27 cellular contexts compared by ENCODE assay signal in genomic region chr13:23744315-23744714, GRCh38.
DNase-seq lines count a peak whose midpoint lies in the region; ATAC-seq and TF ChIP-seq lines count a peak whose summit lies in the region.
"Had no signal": no experiment of that assay in that cellular context is flagged by ENCODE, and none has a peak within 500 bp of the region (broad histone marks: within the 10 kb centered on the region; RNA-seq: fewer than 3 reads in every experiment).

No MANE protein-coding gene starts in this region.

- H4K91ac ChIP-seq in IMR-90 (ENCODE audit: insufficient read depth, low read depth, low read length), result no peak overlapping the region

- H4K20me1 ChIP-seq in IMR-90 (ENCODE audit: insufficient read depth, low read length) (no peaks in the 10 kb centered on the region), GM23338 (replicated peaks; ENCODE audit: insufficient read depth) (no peaks in the 10 kb centered on the region)

- H3K36me3 Mint-ChIP-seq in Calu3 (ENCODE audit: insufficient read depth, unreplicated experiment) (no peaks in the 10 kb centered on the region), GM23338 (ENCODE audit: low read depth) (peaks cover 7% of the 10 kb centered on the region; the same call in 2 of the 3 replicates)
- H3K36me3 Mint-ChIP-seq: activated naive CD8-positive, alpha-beta T cell treated with anti-CD3 and anti-CD28 coated beads for 36 hours had no signal

- no peak overlapping the region for H2BK15ac ChIP-seq in IMR-90 (ENCODE audit: low read depth, low read length)

- H3K14ac ChIP-seq in IMR-90 (replicated peaks; ENCODE audit: low read depth, low read length), result no peak overlapping the region

- H3K27me3 Mint-ChIP-seq in Calu3 (ENCODE audit: unreplicated experiment) (no peaks in the 10 kb centered on the region), GM23338 (ENCODE audit: insufficient read depth, low read depth, poor library complexity) (peaks cover 2% of the 10 kb centered on the region)
- H3K27me3 Mint-ChIP-seq: activated CD8-positive, alpha-beta T cell treated with anti-CD3 and anti-CD28 coated beads for 36 hours; activated naive CD8-positive, alpha-beta T cell treated with anti-CD3 and anti-CD28 coated beads for 36 hours; central memory CD8-positive, alpha-beta T cell had no signal

- no peak overlapping the region for H4K8ac ChIP-seq in IMR-90 (ENCODE audit: low read depth in 2 of 2, low read length in 2 of 2)

- TF ChIP-seq CTCF in Calu3 (IDR thresholded peaks at IDR 0.05; ENCODE audit: unreplicated experiment) (no peak), IMR-90 (conservative IDR thresholded peaks at IDR 0.05; ENCODE audit: low read depth, low read length) (no peak), epithelial cell of esophagus (IDR thresholded peaks at IDR 0.05; ENCODE audit: insufficient read depth, low read depth, low read length, missing control alignments) (no peak), left lung (IDR thresholded peaks at IDR 0.05) (no peak), mucosa of descending colon (IDR thresholded peaks at IDR 0.05) (no peak), GM23338 (conservative IDR thresholded peaks at IDR 0.05; ENCODE audit: low read depth in 2 of 2) (no peak), upper lobe of left lung (IDR thresholded peaks at IDR 0.05) (no peak)

- CTCF ChIA-PET in Calu3 (lab: Charles Lee), result interaction anchor here (0.6 to 0.9 kb wide), 2 partner anchors 50 to 119 kb away, joined by 3 to 4 read pairs; no protein-coding TSS in a partner anchor
- CTCF ChIA-PET in IMR-90 (lab: Yijun Ruan, JAX), result no interaction called here

- H2BK20ac ChIP-seq in IMR-90 (ENCODE audit: low read depth, low read length), result peak overlapping the region; percentile 22; the same call in 1 of the 2 replicates

- TF ChIP-seq POLR2A in IMR-90 (IDR thresholded peaks at IDR 0.05; ENCODE audit: low read depth, low read length) (no peak), upper lobe of left lung (IDR thresholded peaks at IDR 0.05) (no peak)

- H3K9me3 ChIP-seq in IMR-90 (ENCODE audit: control insufficient read depth, insufficient read depth, low read length) (no peaks in the 10 kb centered on the region), left lung (no peaks in the 10 kb centered on the region), mucosa of descending colon (no peaks in the 10 kb centered on the region), upper lobe of left lung (no peaks in the 10 kb centered on the region)
- H3K9me3 ChIP-seq: ascending aorta, sigmoid colon had no signal

- H3K4me2 ChIP-seq in IMR-90 (ENCODE audit: low read depth, low read length), result no peak overlapping the region
- no peak overlapping the region for H3K4me2 ChIP-seq in GM23338

- 0 out of 2 replicates have a peak overlapping the region, but pooled peaks have one; percentile 54 for H3K18ac ChIP-seq in IMR-90 (ENCODE audit: low read depth, low read length)

- H3K4me3 ChIP-seq in IMR-90 (ENCODE audit: insufficient read depth, low read depth, low read length) (no peak overlapping the region), epithelial cell of esophagus (ENCODE audit: low read length) (no peak overlapping the region), left lung (no peak overlapping the region), mucosa of descending colon (no peak overlapping the region), GM23338 (no peak overlapping the region), upper lobe of left lung (no peak overlapping the region)
- H3K4me3 ChIP-seq: ascending aorta, lung, sigmoid colon had no signal

- H3F3A ChIP-seq in GM23338 (replicated peaks; ENCODE audit: low read depth), result no peaks in the 10 kb centered on the region

- H3K27ac ChIP-seq in IMR-90 (ENCODE audit: insufficient read depth, low read length) (no peak overlapping the region), left lung (peak overlapping the region in 1 of 2 donors; percentile 34), GM23338 (ENCODE audit: low read depth) (no peak overlapping the region), upper lobe of left lung (peak overlapping the region in 2 of 4 donors; percentile 3 to 41)
- H3K27ac ChIP-seq: ascending aorta, C4-2B, sigmoid colon had no signal

- H3K23ac ChIP-seq in IMR-90 (ENCODE audit: low read depth, low read length), result no peak overlapping the region

- no peak overlapping the region for H2BK5ac ChIP-seq in IMR-90 (ENCODE audit: low read depth, low read length, poor library complexity, severe bottlenecking)

- H3K4me1 Mint-ChIP-seq in Calu3 (ENCODE audit: low read depth, unreplicated experiment) (peaks cover 12% of the 10 kb centered on the region), GM23338 (peaks cover 17% of the 10 kb centered on the region)

- intact Hi-C loops in Calu3 (cut with micrococcal nuclease; ENCODE audit: unreplicated experiment) (no loop called here), IMR-90 (cut with micrococcal nuclease) (no loop called here), left lung (cut with DNase I) (no loop called here), mucosa of descending colon (cut with DNase I, micrococcal nuclease) (no loop called here)

- H2BK120ac ChIP-seq in IMR-90 (ENCODE audit: low read depth, low read length), result no peak overlapping the region

- H2AFZ ChIP-seq in IMR-90 (replicated peaks; ENCODE audit: low read length, poor library complexity) (no peak overlapping the region), GM23338 (no peak overlapping the region)

- peaks cover 11% of the 10 kb centered on the region for H3K9me1 ChIP-seq in IMR-90 (ENCODE audit: insufficient read depth, low read length)

- H3K4me3 Mint-ChIP-seq in Calu3 (ENCODE audit: low read depth, unreplicated experiment), result no peak overlapping the region
- H3K4me3 Mint-ChIP-seq in GM23338, result no peak overlapping the region
- H3K4me3 Mint-ChIP-seq: activated CD8-positive, alpha-beta T cell treated with anti-CD3 and anti-CD28 coated beads for 36 hours; activated naive CD8-positive, alpha-beta T cell treated with anti-CD3 and anti-CD28 coated beads for 36 hours; central memory CD8-positive, alpha-beta T cell; neural crest cell; stimulated activated naive B cell treated with anti-CD40 and anti-IgM and Interleukin-4, amounts not matched to agents 10 μg/mL and 1 μg/mL and 100 μg/mL, for 72 hours had no signal

- H3K56ac ChIP-seq in IMR-90 (ENCODE audit: extremely low read depth, insufficient read depth, low read length), result no peak overlapping the region

- H3K27me3 ChIP-seq in IMR-90 (ENCODE audit: control insufficient read depth, insufficient read depth, low read length) (no peaks in the 10 kb centered on the region), left lung (no peaks in the 10 kb centered on the region), GM23338 (ENCODE audit: insufficient read depth) (no peaks in the 10 kb centered on the region), upper lobe of left lung (no peaks in the 10 kb centered on the region)
- H3K27me3 ChIP-seq: ascending aorta, sigmoid colon had no signal

- peak overlapping the region; percentile 21; the same call in 1 of the 2 replicates for H3K4ac ChIP-seq in IMR-90 (ENCODE audit: low read depth, low read length)

- dilution Hi-C loops in IMR-90 (cut with HindIII; ENCODE audit: low sequenced_read_pairs, unreplicated experiment), result no loop called here

- peaks cover 5% of the 10 kb centered on the region; the same call in 1 of the 2 replicates for H3K4me1 ChIP-seq in IMR-90 (ENCODE audit: control insufficient read depth, insufficient read depth, low read length)
- H3K4me1 ChIP-seq in left lung, result no peaks in the 10 kb centered on the region
- no peaks in the 10 kb centered on the region for H3K4me1 ChIP-seq in mucosa of descending colon (ENCODE audit: low read depth)
- peaks cover 7% of the 10 kb centered on the region for H3K4me1 ChIP-seq in GM23338 (ENCODE audit: insufficient read depth)
- H3K4me1 ChIP-seq in upper lobe of left lung, result peaks cover 9 to 31% (median 20%) of the 10 kb centered on the region in 4 donors
- H3K4me1 ChIP-seq: ascending aorta, sigmoid colon had no signal

- TF ChIP-seq EP300 in upper lobe of left lung (IDR thresholded peaks at IDR 0.05), result no peak

- no peak for DNase-seq in Calu3
- no peak for DNase-seq in IMR-90
- peak; percentile 84 for DNase-seq in epithelial cell of esophagus (ENCODE audit: low read depth)
- no peak for DNase-seq in left lung
- no peak for DNase-seq in NCI-H146 treated with DMSO at 0.1 percent for 48 hours (lab: John Stamatoyannopoulos, UW; ENCODE audit: unreplicated experiment)
- no peak for DNase-seq in mucosa of descending colon
- DNase-seq in GM23338 (ENCODE audit: low spot score), result no peak
- DNase-seq in upper lobe of left lung, result no peak
- DNase-seq: activated CD4-positive, CD25-positive, alpha-beta regulatory T cell; activated CD8-positive, alpha-beta T cell treated with anti-CD3 and anti-CD28 coated beads for 36 hours; activated effector memory CD4-positive, alpha-beta T cell treated with anti-CD3 and anti-CD28 coated beads, Interleukin-2, amount 50 U/mL, for 16 hours; activated naive CD8-positive, alpha-beta T cell treated with anti-CD3 and anti-CD28 coated beads for 36 hours; dermis blood vessel endothelial cell; glutamatergic neuron; islet precursor cell; Karpas-422; MV-4-11; NCI-H1694; NCI-H524; SHP77 treated with DMSO at 0.1 percent for 48 hours; sigmoid colon; stimulated activated naive B cell treated with anti-CD40 and anti-IgM and Interleukin-4, amounts not matched to agents 10 μg/mL and 1 μg/mL and 100 μg/mL, for 72 hours had no signal

- no peak overlapping the region for H2AK5ac ChIP-seq in IMR-90 (ENCODE audit: low read depth, low read length)

- H3K27ac Mint-ChIP-seq in Calu3 (ENCODE audit: unreplicated experiment) (peak overlapping the region; percentile 58), GM23338 (no peak overlapping the region)
- H3K27ac Mint-ChIP-seq: activated CD8-positive, alpha-beta T cell treated with anti-CD3 and anti-CD28 coated beads for 36 hours; activated naive CD8-positive, alpha-beta T cell treated with anti-CD3 and anti-CD28 coated beads for 36 hours; stimulated activated naive B cell treated with anti-CD40 and anti-IgM and Interleukin-4, amounts not matched to agents 10 μg/mL and 1 μg/mL and 100 μg/mL, for 72 hours had no signal

- H3K9ac ChIP-seq in IMR-90 (ENCODE audit: low read depth, low read length), result no peak overlapping the region

- H3K79me1 ChIP-seq in IMR-90 (ENCODE audit: low read depth in 1 of 2, low read length in 2 of 2), result no peaks in the 10 kb centered on the region; a peak in 1 of 4 replicates

- in situ Hi-C loops in IMR-90 (cut with MboI; ENCODE audit: low sequenced_read_pairs), result no loop called here

- 0 out of 2 replicates have a peak, but pooled peaks cover 4% of the 10 kb centered on the region for H3K36me3 ChIP-seq in IMR-90 (ENCODE audit: control insufficient read depth, insufficient read depth, low read length)
- H3K36me3 ChIP-seq in left lung, result no peaks in the 10 kb centered on the region
- no peaks in the 10 kb centered on the region for H3K36me3 ChIP-seq in mucosa of descending colon (ENCODE audit: low read depth)
- H3K36me3 ChIP-seq in GM23338 (ENCODE audit: insufficient read depth), result no peaks in the 10 kb centered on the region
- no peaks in the 10 kb centered on the region for H3K36me3 ChIP-seq in upper lobe of left lung
- H3K36me3 ChIP-seq: ascending aorta, sigmoid colon had no signal

- no peaks in the 10 kb centered on the region for H3K79me2 ChIP-seq in GM23338 (replicated peaks; ENCODE audit: insufficient read depth)

- no peak overlapping the region for H2AK9ac ChIP-seq in IMR-90 (replicated peaks; ENCODE audit: low read depth, low read length, poor library complexity)

- no peaks in the 10 kb centered on the region; the same call in 1 of the 2 replicates for H3K9me2 ChIP-seq in GM23338 (ENCODE audit: insufficient read depth)

- ATAC-seq in IMR-90 (ENCODE audit: low read depth), result no peak
- peak; percentile 42 for ATAC-seq in left lung
- no peak for ATAC-seq in mucosa of descending colon
- no peak for ATAC-seq in GM23338
- no peak for ATAC-seq in upper lobe of left lung (ENCODE audit: low FRiP score in 2 of 2)
- ATAC-seq: activated CD8-positive, alpha-beta T cell treated with anti-CD3 and anti-CD28 coated beads for 36 hours; stimulated activated naive B cell treated with anti-CD40 and anti-IgM and Interleukin-4, amounts not matched to agents 10 μg/mL and 1 μg/mL and 100 μg/mL, for 72 hours had no signal

- H3K9me3 Mint-ChIP-seq in Calu3 (ENCODE audit: low read depth, unreplicated experiment) (no peaks in the 10 kb centered on the region), GM23338 (peaks cover 2% of the 10 kb centered on the region; the same call in 2 of the 3 replicates)
- H3K9me3 Mint-ChIP-seq: activated CD8-positive, alpha-beta T cell treated with anti-CD3 and anti-CD28 coated beads for 36 hours; activated naive CD8-positive, alpha-beta T cell treated with anti-CD3 and anti-CD28 coated beads for 36 hours; central memory CD8-positive, alpha-beta T cell; neural crest cell had no signal

- no peak overlapping the region for H4K5ac ChIP-seq in IMR-90 (ENCODE audit: low read depth, low read length)

- BruUV-seq in Calu3 (replicated peaks; lab: Mats Ljungman, UMichigan) (no TSS peak), IMR-90 (replicated peaks; lab: Mats Ljungman, UMichigan) (no TSS peak)

- POLR2A ChIA-PET in IMR-90 (lab: Charles Lee; ENCODE audit: unreplicated experiment), result no interaction called here

- TF ChIP-seq RAD21 in IMR-90 (IDR thresholded peaks at IDR 0.05; ENCODE audit: low read length), result no peak
